Comparison of ENCODE assay signal across 8 cellular contexts in the genomic region with DNA sequence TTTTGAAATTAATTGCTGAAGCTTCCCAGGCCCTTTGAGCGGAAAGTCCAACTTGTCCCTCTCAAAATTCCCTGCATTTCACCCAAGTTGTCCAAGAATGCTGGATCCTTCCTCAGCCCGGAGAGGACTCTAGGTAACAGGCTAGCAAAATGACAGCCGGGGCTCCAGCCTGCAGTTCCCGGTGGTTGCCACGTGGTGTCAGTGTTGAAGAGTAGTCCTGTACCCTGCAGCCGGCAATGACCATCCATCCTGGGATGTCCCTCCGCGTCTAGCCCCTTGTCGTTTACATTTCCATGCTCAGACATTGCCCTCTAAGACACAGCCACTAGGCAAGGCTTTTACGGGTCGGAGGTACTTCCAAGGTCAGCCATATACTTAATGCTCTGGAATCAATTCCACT. TPM values are rescaled to one million over a fixed set of nuclear protein-coding genes. Genes with fewer than 3 reads are reported as not detected.
DNase-seq lines count a peak whose midpoint lies in the region; ATAC-seq and TF ChIP-seq lines count a peak whose summit lies in the region.

No MANE protein-coding gene starts in this region.

- H3K4me1 ChIP-seq in right atrium auricular region, result no peaks in the 10 kb centered on the region

- H3K36me3 ChIP-seq in right atrium auricular region, result no peaks in the 10 kb centered on the region

- no peak overlapping the region for H3K27ac ChIP-seq in right atrium auricular region

- H3K27me3 ChIP-seq in right atrium auricular region, result no peaks in the 10 kb centered on the region

- peaks cover 10% of the 10 kb centered on the region for H3K27me3 Mint-ChIP-seq in activated CD8-positive, alpha-beta T cell treated with anti-CD3 and anti-CD28 coated beads, Interleukin-2, amount 10 ng/mL, durations not matched to agents 7 days and 5 days (ENCODE audit: low read depth)
- H3K27me3 Mint-ChIP-seq in activated T-helper 17 cell treated with anti-CD3 and anti-CD28 coated beads, Interleukin-2, amount 50 U/mL, for 72 hours, result peaks cover 4% of the 10 kb centered on the region

- TF ChIP-seq CTCF in right atrium auricular region (IDR thresholded peaks at IDR 0.05), result peak; percentile 31 to 60

- H3K9me3 ChIP-seq in right atrium auricular region, result peaks cover 3 to 6% of the 10 kb centered on the region in 2 donors

- H3K27ac Mint-ChIP-seq in activated CD8-positive, alpha-beta T cell treated with anti-CD3 and anti-CD28 coated beads, Interleukin-2, amount 10 ng/mL, durations not matched to agents 7 days and 5 days, result no peak overlapping the region
- no peak overlapping the region for H3K27ac Mint-ChIP-seq in activated T-helper 17 cell treated with anti-CD3 and anti-CD28 coated beads, Interleukin-2, amount 50 U/mL, for 72 hours

- H3K4me3 Mint-ChIP-seq in activated CD8-positive, alpha-beta T cell treated with anti-CD3 and anti-CD28 coated beads, Interleukin-2, amount 10 ng/mL, durations not matched to agents 7 days and 5 days, result no peak overlapping the region
- no peak overlapping the region for H3K4me3 Mint-ChIP-seq in activated T-helper 17 cell treated with anti-CD3 and anti-CD28 coated beads, Interleukin-2, amount 50 U/mL, for 72 hours

- DNase-seq in NCI-H524 (lab: John Stamatoyannopoulos, UW), result peak; percentile 52 to 74
- DNase-seq in NCI-H524 treated with DMSO at 0.1 percent for 48 hours (lab: John Stamatoyannopoulos, UW), result no peak
- peak; percentile 27 for DNase-seq in NAMALWA (ENCODE audit: low spot score)
- DNase-seq in activated CD8-positive, alpha-beta T cell treated with anti-CD3 and anti-CD28 coated beads, Interleukin-2, amount 10 ng/mL, durations not matched to agents 7 days and 5 days, result peak; percentile 54
- peak; percentile 51 for DNase-seq in right atrium auricular region (ENCODE audit: low spot score)
- DNase-seq in stimulated activated CD4-positive, alpha-beta T cell treated with anti-CD3 and anti-CD28 coated beads, Interleukin-1b, Interleukin-23, amount 100 ng/mL, for 48 hours, result peak; percentile 31

- ATAC-seq in activated CD8-positive, alpha-beta T cell treated with anti-CD3 and anti-CD28 coated beads, Interleukin-2, amount 10 ng/mL, durations not matched to agents 7 days and 5 days, result no peak
- no peak for ATAC-seq in activated T-helper 17 cell treated with anti-CD3 and anti-CD28 coated beads, Interleukin-2, amount 50 U/mL, for 72 hours (replicated peaks)
- ATAC-seq in GM21528 (IDR thresholded peaks at IDR 0.05; ENCODE audit: low FRiP score, unreplicated experiment), result no peak

- H3K9me3 Mint-ChIP-seq in activated CD8-positive, alpha-beta T cell treated with anti-CD3 and anti-CD28 coated beads, Interleukin-2, amount 10 ng/mL, durations not matched to agents 7 days and 5 days (ENCODE audit: insufficient read depth), result peaks cover 7% of the 10 kb centered on the region
- H3K9me3 Mint-ChIP-seq in activated T-helper 17 cell treated with anti-CD3 and anti-CD28 coated beads, Interleukin-2, amount 50 U/mL, for 72 hours, result peaks cover 4% of the 10 kb centered on the region

- H3K36me3 Mint-ChIP-seq in activated CD8-positive, alpha-beta T cell treated with anti-CD3 and anti-CD28 coated beads, Interleukin-2, amount 10 ng/mL, durations not matched to agents 7 days and 5 days (ENCODE audit: low read depth), result no peaks in the 10 kb centered on the region
- no peaks in the 10 kb centered on the region for H3K36me3 Mint-ChIP-seq in activated T-helper 17 cell treated with anti-CD3 and anti-CD28 coated beads, Interleukin-2, amount 50 U/mL, for 72 hours (ENCODE audit: low read depth)

- POLR2A ChIA-PET in activated CD8-positive, alpha-beta T cell treated with anti-CD3 and anti-CD28 coated beads, Interleukin-2, amount 10 ng/mL, durations not matched to agents 7 days and 5 days (lab: Charles Lee), result no interaction called here

- H3K4me3 ChIP-seq in right atrium auricular region, result no peak overlapping the region

- CTCF ChIA-PET in activated CD8-positive, alpha-beta T cell treated with anti-CD3 and anti-CD28 coated beads, Interleukin-2, amount 10 ng/mL, durations not matched to agents 7 days and 5 days (lab: Charles Lee), result interaction anchor here (2.3 kb wide), 1 partner anchor 345 kb away, joined by 7 read pairs; no protein-coding TSS in a partner anchor

- H3K4me1 Mint-ChIP-seq in activated CD8-positive, alpha-beta T cell treated with anti-CD3 and anti-CD28 coated beads, Interleukin-2, amount 10 ng/mL, durations not matched to agents 7 days and 5 days (ENCODE audit: low read depth), result peaks cover 6% of the 10 kb centered on the region
- peaks cover 7% of the 10 kb centered on the region for H3K4me1 Mint-ChIP-seq in activated T-helper 17 cell treated with anti-CD3 and anti-CD28 coated beads, Interleukin-2, amount 50 U/mL, for 72 hours

RNA-seq across cellular contexts. Expression of a gene that starts 31.4 kb away (rescaled TPM):
- 10 to 100 TPM; 39.9 to 44.7 TPM for total RNA-seq in activated CD8-positive, alpha-beta T cell treated with anti-CD3 and anti-CD28 coated beads, Interleukin-2, amount 10 ng/mL, durations not matched to agents 7 days and 5 days
- total RNA-seq in right atrium auricular region, result 100 to 1,000 TPM; 113 to 252 TPM
- 10 to 100 TPM; 36.2 to 41.2 TPM for total RNA-seq in activated T-helper 17 cell treated with anti-CD3 and anti-CD28 coated beads, Interleukin-2, amount 50 U/mL, for 72 hours

RNA-seq across cellular contexts. Expression of a gene that starts 57.3 kb away (rescaled TPM):
- 100 to 1,000 TPM; 227 to 233 TPM for total RNA-seq in activated CD8-positive, alpha-beta T cell treated with anti-CD3 and anti-CD28 coated beads, Interleukin-2, amount 10 ng/mL, durations not matched to agents 7 days and 5 days
- total RNA-seq in right atrium auricular region, result 100 to 1,000 TPM; 227 to 327 TPM
- 100 to 1,000 TPM; 114 to 226 TPM for total RNA-seq in activated T-helper 17 cell treated with anti-CD3 and anti-CD28 coated beads, Interleukin-2, amount 50 U/mL, for 72 hours
